34 cellular contexts compared by ENCODE assay signal in the genomic region with DNA sequence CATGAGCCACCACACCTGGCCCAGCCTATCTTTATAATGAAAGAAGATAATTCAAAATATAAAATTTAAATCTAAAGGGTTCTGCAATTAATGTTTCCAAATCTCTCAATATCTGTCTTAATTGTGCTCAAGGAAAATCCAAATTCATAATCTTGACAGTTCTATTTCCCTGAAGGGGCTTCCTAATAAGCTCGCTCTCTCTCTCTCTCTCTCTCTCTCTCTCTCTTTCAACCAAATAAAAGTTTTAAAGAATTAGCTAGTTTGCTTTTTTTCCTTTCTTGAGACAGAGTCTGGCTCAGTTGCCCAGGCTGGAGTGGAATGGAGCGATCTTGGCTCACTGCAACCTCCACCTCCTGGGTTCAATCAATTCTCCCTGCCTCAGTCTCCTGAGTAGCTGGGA.
"Had no signal": no experiment of that assay in that cellular context is flagged by ENCODE, and none has a peak within 500 bp of the region (broad histone marks: within the 10 kb centered on the region; RNA-seq: fewer than 3 reads in every experiment).

No MANE protein-coding gene starts in this region.

- H3K27ac ChIP-seq: KMS-11 had no signal

- DNase-seq: Karpas-422, Kasumi-1, MG63, MM.1S, MV-4-11, NCI-H1048, NCI-H1092, NCI-H1092 treated with DMSO at 0.1 percent for 48 hours, NCI-H1105, NCI-H1105 treated with DMSO at 0.1 percent for 48 hours, NCI-H1417, NCI-H1417 treated with DMSO at 0.1 percent for 48 hours, NCI-H1436, NCI-H1436 treated with DMSO at 0.1 percent for 48 hours, NCI-H1694, NCI-H1694 treated with DMSO at 0.1 percent for 48 hours, NCI-H187, NCI-H187 treated with DMSO at 0.1 percent for 48 hours, NCI-H1930, NCI-H2029, NCI-H2029 treated with DMSO at 0.1 percent for 48 hours, NCI-H2081, NCI-H2081 treated with DMSO at 0.1 percent for 48 hours, NCI-H2107, NCI-H2171, NCI-H2171 treated with DMSO at 0.1 percent for 48 hours, NCI-H2227 treated with DMSO at 0.1 percent for 48 hours, NCI-H226, NCI-H345, NCI-H446, NCI-H446 treated with DMSO at 0.1 percent for 48 hours, NCI-H510A, NCI-H510A treated with DMSO at 0.1 percent for 48 hours had no signal

- H3K4me3 ChIP-seq: MG63 had no signal

- H3K27me3 ChIP-seq: MG63 had no signal

- H3K9me3 ChIP-seq: MG63 had no signal
